In genomic region chr4:76214269-76214628, GRCh38 we compare ENCODE assay signal across 8 cellular contexts. TPM values are rescaled to one million over a fixed set of nuclear protein-coding genes. Genes with fewer than 3 reads are reported as not detected.
DNase-seq lines count a peak whose midpoint lies in the region; ATAC-seq and TF ChIP-seq lines count a peak whose summit lies in the region.

No MANE protein-coding gene starts in this region.

- no peak for DNase-seq in T-helper 2 cell treated with Interferon-gamma antibody and Interleukin-4, amounts not matched to agents 5 μg/mL and 100 μg/mL, for 36 hours (ENCODE audit: low spot score)
- no peak for DNase-seq in T-helper 2 cell
- DNase-seq in KG1 (lab: John Stamatoyannopoulos, UW): peak; percentile 48
- no peak for DNase-seq in choroid plexus epithelial cell (ENCODE audit: low read depth)
- DNase-seq in natural killer cell: no peak
- DNase-seq in NCI-H1092 (lab: John Stamatoyannopoulos, UW): no peak

- peaks cover 33% of the 10 kb centered on the region for H3K27me3 Mint-ChIP-seq in T-helper 2 cell treated with Interferon-gamma antibody and Interleukin-4, amounts not matched to agents 5 μg/mL and 100 μg/mL, for 36 hours (ENCODE audit: low read depth)
- H3K27me3 Mint-ChIP-seq in natural killer cell (ENCODE audit: low read depth in 2 of 2): peaks cover 3 to 6% of the 10 kb centered on the region in 2 donors

- H3K27ac Mint-ChIP-seq in T-helper 2 cell treated with Interferon-gamma antibody and Interleukin-4, amounts not matched to agents 5 μg/mL and 100 μg/mL, for 36 hours: peak overlapping the region; percentile 83
- peak overlapping the region; percentile 92 to 97 for H3K27ac Mint-ChIP-seq in natural killer cell

- peak overlapping the region; percentile 85 for H3K4me3 Mint-ChIP-seq in T-helper 2 cell treated with Interferon-gamma antibody and Interleukin-4, amounts not matched to agents 5 μg/mL and 100 μg/mL, for 36 hours
- H3K4me3 Mint-ChIP-seq in natural killer cell: peak overlapping the region; percentile 99

- intact Hi-C loops in natural killer cell (cut with micrococcal nuclease): loop anchor here (5.0 kb wide), 2 partner anchors 38 to 67 kb away; partner anchors contain the start of genes FAM47E and NUP54

- peaks cover 17% of the 10 kb centered on the region for H3K4me1 Mint-ChIP-seq in T-helper 2 cell treated with Interferon-gamma antibody and Interleukin-4, amounts not matched to agents 5 μg/mL and 100 μg/mL, for 36 hours (ENCODE audit: low read depth)
- peaks cover 41 to 44% of the 10 kb centered on the region in 2 donors for H3K4me1 Mint-ChIP-seq in natural killer cell

- no peak for ATAC-seq in natural killer cell
- no peak for ATAC-seq in GM21367 (IDR thresholded peaks at IDR 0.05; ENCODE audit: unreplicated experiment)
- ATAC-seq in HG02970 (IDR thresholded peaks at IDR 0.05; ENCODE audit: low FRiP score, unreplicated experiment): no peak

- H3K4me3 ChIP-seq in choroid plexus epithelial cell (ENCODE audit: low read depth, low read length): peak overlapping the region; percentile 93

- TF ChIP-seq CTCF in choroid plexus epithelial cell (conservative IDR thresholded peaks at IDR 0.05; ENCODE audit: low read depth, low read length) (no peak), natural killer cell (IDR thresholded peaks at IDR 0.05) (no peak)

- no peaks in the 10 kb centered on the region for H3K36me3 Mint-ChIP-seq in T-helper 2 cell treated with Interferon-gamma antibody and Interleukin-4, amounts not matched to agents 5 μg/mL and 100 μg/mL, for 36 hours (ENCODE audit: low read depth)
- no peaks in the 10 kb centered on the region for H3K36me3 Mint-ChIP-seq in natural killer cell

- no peaks in the 10 kb centered on the region for H3K9me3 Mint-ChIP-seq in T-helper 2 cell treated with Interferon-gamma antibody and Interleukin-4, amounts not matched to agents 5 μg/mL and 100 μg/mL, for 36 hours
- no peaks in the 10 kb centered on the region for H3K9me3 Mint-ChIP-seq in natural killer cell

RNA-seq across cellular contexts. Expression of gene SCARB2, which starts 0.6 kb away (rescaled TPM):
- total RNA-seq in natural killer cell: 10 to 100 TPM; 22.0 to 39.0 (median 30.4) TPM

RNA-seq across cellular contexts. Expression of gene FAM47E, which starts 37.3 kb away (rescaled TPM):
- total RNA-seq in natural killer cell: under 1 TPM in 2 of 3 donors, not detected in 1; 0.21 to 0.85 TPM
